ENCODE assay signal across 8 cellular contexts in genomic region chr22:37777122-37777687, GRCh38. TPM values are rescaled to one million over a fixed set of nuclear protein-coding genes. Genes with fewer than 3 reads are reported as not detected.
DNase-seq lines count a peak whose midpoint lies in the region; ATAC-seq and TF ChIP-seq lines count a peak whose summit lies in the region.

No MANE protein-coding gene starts in this region.

- no peaks in the 10 kb centered on the region for H3K9me3 Mint-ChIP-seq in IgD-negative memory B cell
- no peaks in the 10 kb centered on the region for H3K9me3 Mint-ChIP-seq in progenitor cell of endocrine pancreas (ENCODE audit: low read depth)
- H3K9me3 Mint-ChIP-seq in stimulated activated naive CD8-positive, alpha-beta T cell treated with anti-CD3 and anti-CD28 coated beads, Interleukin-15, amount 100 ng/mL, for 72 hours, result no peaks in the 10 kb centered on the region

- DNase-seq in GM10266 (ENCODE audit: extremely low spot score) (peak; percentile 71), cardiac fibroblast (ENCODE audit: low read depth in 2 of 2) (peak; percentile 53 to 91), progenitor cell of endocrine pancreas (ENCODE audit: low spot score, unreplicated experiment) (no peak), NCI-H2227 treated with DMSO at 0.1 percent for 48 hours (lab: John Stamatoyannopoulos, UW) (no peak), SHP77 (lab: John Stamatoyannopoulos, UW) (no peak)
- no peak for DNase-seq in activated effector memory CD4-positive, alpha-beta T cell treated with Interleukin-2 at 50 U/mL for 16 hours
- DNase-seq in stimulated activated naive CD8-positive, alpha-beta T cell treated with anti-CD3 and anti-CD28 coated beads, Interleukin-15, amount 100 ng/mL, for 72 hours, result no peak

- peaks cover 1% of the 10 kb centered on the region for H3K36me3 Mint-ChIP-seq in IgD-negative memory B cell
- H3K36me3 Mint-ChIP-seq in progenitor cell of endocrine pancreas (ENCODE audit: insufficient read depth), result peaks cover 5% of the 10 kb centered on the region

- H3K27ac Mint-ChIP-seq in IgD-negative memory B cell (peak overlapping the region in 2 of 3 donors; percentile 28 to 53), progenitor cell of endocrine pancreas (peak overlapping the region; percentile 52)
- H3K27ac Mint-ChIP-seq in stimulated activated naive CD8-positive, alpha-beta T cell treated with anti-CD3 and anti-CD28 coated beads, Interleukin-15, amount 100 ng/mL, for 72 hours, result no peak overlapping the region

- no peak for ATAC-seq in stimulated activated naive CD8-positive, alpha-beta T cell treated with anti-CD3 and anti-CD28 coated beads, Interleukin-15, amount 100 ng/mL, for 72 hours

- no peak for TF ChIP-seq CTCF in GM10266 (IDR thresholded peaks at IDR 0.05; ENCODE audit: control insufficient read depth, insufficient read depth, low read depth, missing control alignments)
- TF ChIP-seq CTCF in cardiac fibroblast (IDR thresholded peaks at IDR 0.05; ENCODE audit: low read depth, low read length), result no peak
- TF ChIP-seq CTCF in progenitor cell of endocrine pancreas (IDR thresholded peaks at IDR 0.05; ENCODE audit: unreplicated experiment), result no peak

- H3K27me3 Mint-ChIP-seq in IgD-negative memory B cell (no peaks in the 10 kb centered on the region), progenitor cell of endocrine pancreas (no peaks in the 10 kb centered on the region)
- H3K27me3 Mint-ChIP-seq in stimulated activated naive CD8-positive, alpha-beta T cell treated with anti-CD3 and anti-CD28 coated beads, Interleukin-15, amount 100 ng/mL, for 72 hours, result no peaks in the 10 kb centered on the region

- peaks cover 5 to 10% (median 9%) of the 10 kb centered on the region in 3 donors for H3K4me1 Mint-ChIP-seq in IgD-negative memory B cell
- peaks cover 2% of the 10 kb centered on the region for H3K4me1 Mint-ChIP-seq in progenitor cell of endocrine pancreas (ENCODE audit: low read depth)
- H3K4me1 Mint-ChIP-seq in stimulated activated naive CD8-positive, alpha-beta T cell treated with anti-CD3 and anti-CD28 coated beads, Interleukin-15, amount 100 ng/mL, for 72 hours, result no peaks in the 10 kb centered on the region

- no peak overlapping the region for H3K4me3 ChIP-seq in cardiac fibroblast (replicated peaks in 1 of 2; ENCODE audit: low read depth in 2 of 2, low read length in 2 of 2)

- peak overlapping the region in 1 of 4 donors; percentile 3 for H3K4me3 Mint-ChIP-seq in IgD-negative memory B cell
- no peak overlapping the region for H3K4me3 Mint-ChIP-seq in progenitor cell of endocrine pancreas (ENCODE audit: low read depth)
- no peak overlapping the region for H3K4me3 Mint-ChIP-seq in stimulated activated naive CD8-positive, alpha-beta T cell treated with anti-CD3 and anti-CD28 coated beads, Interleukin-15, amount 100 ng/mL, for 72 hours

RNA-seq across cellular contexts. Expression of gene GCAT, which starts 30.5 kb away (rescaled TPM):
- 0.51 TPM for polyA plus RNA-seq in IgD-negative memory B cell
- 20.2 and 28.1 TPM in 2 replicates for total RNA-seq in progenitor cell of endocrine pancreas

RNA-seq across cellular contexts. Expression of gene GALR3, which starts 46.0 kb away (rescaled TPM):
- not detected for polyA plus RNA-seq in IgD-negative memory B cell
- 0.41 and 0.87 TPM in 2 replicates for total RNA-seq in progenitor cell of endocrine pancreas

Comparison
In these comparisons a context has a peak if more than half of its experiments do, and no peak if none do; other contexts are left out.
1. DNase-seq: peak in GM10266 (single experiment) and cardiac fibroblast (2 of 2); none in progenitor cell of endocrine pancreas (single experiment), NCI-H2227 treated with DMSO at 0.1 percent for 48 hours (single experiment), SHP77 (0 of 2), activated effector memory CD4-positive, alpha-beta T cell treated with Interleukin-2 at 50 U/mL for 16 hours (single experiment) and stimulated activated naive CD8-positive, alpha-beta T cell treated with anti-CD3 and anti-CD28 coated beads, Interleukin-15, amount 100 ng/mL, for 72 hours (0 of 2).
2. H3K27ac Mint-ChIP-seq: peak in IgD-negative memory B cell (2 of 3) and progenitor cell of endocrine pancreas (single experiment); none in stimulated activated naive CD8-positive, alpha-beta T cell treated with anti-CD3 and anti-CD28 coated beads, Interleukin-15, amount 100 ng/mL, for 72 hours (0 of 2).